In genomic region chr3:184712579-184713355, GRCh38 we compare ENCODE assay signal across 8 cellular contexts. TPM values are rescaled to one million over a fixed set of nuclear protein-coding genes. Genes with fewer than 3 reads are reported as not detected.
DNase-seq lines count a peak whose midpoint lies in the region; FAIRE-seq and TF ChIP-seq lines count a peak whose summit lies in the region.

No MANE protein-coding gene starts in this region.

- H3K27me3 ChIP-seq in A673 (replicated peaks; ENCODE audit: insufficient read depth, low read depth, low read length, poor library complexity) (no peaks in the 10 kb centered on the region), HUES6 (ENCODE audit: control insufficient read depth, insufficient read depth, low read length) (no peaks in the 10 kb centered on the region)

- H3K4me1 Mint-ChIP-seq in MCF 10A (ENCODE audit: insufficient read depth, unreplicated experiment) (peaks cover 36% of the 10 kb centered on the region), mesothelial cell of epicardium (peaks cover 60% of the 10 kb centered on the region)

- DNase-seq in A673 (ENCODE audit: low spot score) (peak; percentile 27), MCF 10A (ENCODE audit: unreplicated experiment) (no peak), mesothelial cell of epicardium (ENCODE audit: low spot score in 2 of 2, unreplicated experiment in 2 of 2) (no peak), NCI-H1436 treated with DMSO at 0.1 percent for 48 hours (lab: John Stamatoyannopoulos, UW) (no peak), AML-193 (lab: John Stamatoyannopoulos, UW) (no peak), GM12892 (ENCODE audit: insufficient read length) (no peak), ACHN (no peak)

- CTCF ChIA-PET in A673 (lab: Charles Lee): interaction anchor here (0.7 kb wide), 1 partner anchor 141 kb away, joined by 8 read pairs; no protein-coding TSS in a partner anchor
- CTCF ChIA-PET in MCF 10A (lab: Yijun Ruan, JAX): interaction anchor here (0.5 to 2.9 kb wide), 4 partner anchors 14 to 1066 kb away, joined by 3 to 10 read pairs (median 4); no protein-coding TSS in a partner anchor

- in situ Hi-C loops in ACHN (cut with HindIII; ENCODE audit: low pct_ligation_motif_present, low pct_unique_long_range_greater_than_20kb, low sequenced_read_pairs): no loop called here

- peak overlapping the region; percentile 89 for H3K27ac ChIP-seq in A673 (ENCODE audit: low read depth, low read length, poor library complexity, severe bottlenecking)
- no peak overlapping the region for H3K27ac ChIP-seq in HUES6 (ENCODE audit: low read depth, low read length)

- H3K4me3 Mint-ChIP-seq in MCF 10A (ENCODE audit: unreplicated experiment): peak overlapping the region; percentile 84
- peak overlapping the region; percentile 83 for H3K4me3 Mint-ChIP-seq in mesothelial cell of epicardium

- no peaks in the 10 kb centered on the region for H3K9me3 ChIP-seq in A673 (ENCODE audit: low read depth, low read length, poor library complexity, severe bottlenecking)
- H3K9me3 ChIP-seq in HUES6 (ENCODE audit: control insufficient read depth, insufficient read depth, low read depth, low read length): no peaks in the 10 kb centered on the region

- POLR2A ChIA-PET in A673 (lab: Charles Lee; ENCODE audit: low non-redundant PET) (no interaction called here), MCF 10A (lab: Yijun Ruan, JAX) (interaction anchor here (1.0 to 5.6 kb wide), 12 partner anchors 8 to 112 kb away, joined by 3 to 59 read pairs (median 10); no protein-coding TSS in a partner anchor)

- no peaks in the 10 kb centered on the region for H3K9me3 Mint-ChIP-seq in MCF 10A (ENCODE audit: unreplicated experiment)
- H3K9me3 Mint-ChIP-seq in mesothelial cell of epicardium: no peaks in the 10 kb centered on the region

- H3K27me3 Mint-ChIP-seq in MCF 10A (ENCODE audit: insufficient read depth, unreplicated experiment): no peaks in the 10 kb centered on the region
- H3K27me3 Mint-ChIP-seq in mesothelial cell of epicardium (ENCODE audit: low read depth): no peaks in the 10 kb centered on the region

- peak overlapping the region; percentile 34 for H3K9ac ChIP-seq in HUES6 (ENCODE audit: low read length)

- H3K36me3 ChIP-seq in A673 (ENCODE audit: insufficient read depth, low read length, poor library complexity, severe bottlenecking) (peaks cover 16% of the 10 kb centered on the region), HUES6 (ENCODE audit: control insufficient read depth, insufficient read depth, low read length) (peaks cover 7% of the 10 kb centered on the region; the same call in 1 of the 2 replicates)

- intact Hi-C loops in A673 (cut with micrococcal nuclease; ENCODE audit: unreplicated experiment) (loop anchor here (2.0 to 5.0 kb wide), 2 partner anchors 65 to 74 kb away; no protein-coding TSS in a partner anchor), MCF 10A (cut with micrococcal nuclease) (loop anchor here (1.0 to 5.0 kb wide), 3 partner anchors 65 to 151 kb away; partner anchors contain the start of gene EPHB3)

- H3K27ac Mint-ChIP-seq in MCF 10A (ENCODE audit: low read depth, unreplicated experiment) (peak overlapping the region; percentile 43), mesothelial cell of epicardium (peak overlapping the region; percentile 96)

- H3K4me1 ChIP-seq in A673 (ENCODE audit: insufficient read depth, low read length, poor library complexity, severe bottlenecking) (peaks cover 35% of the 10 kb centered on the region), HUES6 (ENCODE audit: control insufficient read depth, insufficient read depth, low read length) (peaks cover 23% of the 10 kb centered on the region)

- FAIRE-seq in GM12892 (lab: Jason Lieb, UNC): no peak

- peaks cover 38% of the 10 kb centered on the region for H3K36me3 Mint-ChIP-seq in MCF 10A (ENCODE audit: insufficient read depth, unreplicated experiment)
- peaks cover 21% of the 10 kb centered on the region for H3K36me3 Mint-ChIP-seq in mesothelial cell of epicardium

- BruUV-seq in A673 (replicated peaks; lab: Mats Ljungman, UMichigan): no TSS peak
- no TSS peak for BruUV-seq in MCF 10A (replicated peaks; lab: Mats Ljungman, UMichigan)

- TF ChIP-seq CTCF in A673 (conservative IDR thresholded peaks at IDR 0.05; ENCODE audit: low read depth, low read length): no peak
- TF ChIP-seq CTCF in MCF 10A (IDR thresholded peaks at IDR 0.05; ENCODE audit: unreplicated experiment): no peak
- no peak for TF ChIP-seq CTCF in mesothelial cell of epicardium (IDR thresholded peaks at IDR 0.05; ENCODE audit: unreplicated experiment)

- TF ChIP-seq POLR2A in GM12892 (IDR thresholded peaks at IDR 0.05; ENCODE audit: low read depth, low read length): no peak

- H3K4me3 ChIP-seq in A673 (ENCODE audit: low read depth, low read length, poor library complexity, severe bottlenecking) (peak overlapping the region; percentile 75), HUES6 (ENCODE audit: low read depth, low read length) (peak overlapping the region; percentile 91)

RNA-seq across cellular contexts. Expression of gene MAGEF1, which starts 0.9 kb away (rescaled TPM):
- total RNA-seq in A673 (2021): 47.6 and 51.2 TPM in 2 replicates
- total RNA-seq in MCF 10A (2022): 34.5 and 41.2 TPM in 2 replicates
- 67.6 to 68.9 TPM (median 68.4 TPM) in 3 replicates for total RNA-seq in mesothelial cell of epicardium
- 17.8 TPM for polyA plus RNA-seq in GM12892 (2012; ENCODE audit: missing spikeins)
